In the genomic region with DNA sequence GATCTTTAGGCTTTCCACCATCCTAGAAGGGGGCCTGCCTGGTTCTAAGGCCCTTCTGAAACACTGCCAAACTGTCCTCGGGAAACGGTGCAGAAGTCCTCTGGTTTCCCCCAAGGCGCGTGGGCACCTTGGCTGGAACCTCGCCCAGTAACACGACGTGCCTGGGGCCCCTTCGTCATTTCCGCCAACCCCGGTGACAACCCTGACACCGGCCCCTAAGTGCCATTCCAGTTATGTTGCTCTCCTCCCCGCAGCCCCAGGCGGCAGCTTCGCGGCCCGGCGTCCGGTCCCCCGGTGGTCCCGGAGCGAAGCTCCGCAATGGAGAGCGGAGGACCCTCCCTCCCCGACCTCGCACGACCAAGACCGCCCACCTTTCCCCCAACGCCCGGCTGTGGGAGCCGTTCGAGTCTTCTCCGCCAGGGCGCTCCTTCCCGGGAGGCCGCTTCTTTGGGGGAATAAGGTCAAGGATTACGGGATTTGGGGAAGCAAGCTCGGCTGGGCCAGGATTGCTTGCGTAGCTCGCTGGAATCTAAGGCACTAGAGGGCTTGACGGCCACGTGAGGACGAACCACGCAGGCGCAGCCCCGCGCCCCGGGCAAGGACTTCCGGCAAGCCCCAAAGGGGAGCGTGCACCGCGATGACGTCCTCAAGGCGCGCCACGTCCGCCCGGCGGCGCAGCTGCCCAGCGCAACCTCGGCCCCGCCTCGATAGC, we compare ENCODE assay signal across 1 cellular context.
TF ChIP-seq lines count a peak whose summit lies in the region.

No MANE protein-coding gene starts in this region.

TF ChIP-seq in HEK293, 187 proteins besides CTCF, POLR2A, EP300 and RAD21 (continued from another document and continues in another):
- TF ChIP-seq, protein P1, sequence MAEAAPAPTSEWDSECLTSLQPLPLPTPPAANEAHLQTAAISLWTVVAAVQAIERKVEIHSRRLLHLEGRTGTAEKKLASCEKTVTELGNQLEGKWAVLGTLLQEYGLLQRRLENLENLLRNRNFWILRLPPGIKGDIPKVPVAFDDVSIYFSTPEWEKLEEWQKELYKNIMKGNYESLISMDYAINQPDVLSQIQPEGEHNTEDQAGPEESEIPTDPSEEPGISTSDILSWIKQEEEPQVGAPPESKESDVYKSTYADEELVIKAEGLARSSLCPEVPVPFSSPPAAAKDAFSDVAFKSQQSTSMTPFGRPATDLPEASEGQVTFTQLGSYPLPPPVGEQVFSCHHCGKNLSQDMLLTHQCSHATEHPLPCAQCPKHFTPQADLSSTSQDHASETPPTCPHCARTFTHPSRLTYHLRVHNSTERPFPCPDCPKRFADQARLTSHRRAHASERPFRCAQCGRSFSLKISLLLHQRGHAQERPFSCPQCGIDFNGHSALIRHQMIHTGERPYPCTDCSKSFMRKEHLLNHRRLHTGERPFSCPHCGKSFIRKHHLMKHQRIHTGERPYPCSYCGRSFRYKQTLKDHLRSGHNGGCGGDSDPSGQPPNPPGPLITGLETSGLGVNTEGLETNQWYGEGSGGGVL (tag by site-specific recombination; IDR thresholded peaks at IDR 0.05) = no peak
- peak; percentile 75 for TF ChIP-seq SP2 (tag by site-specific recombination; IDR thresholded peaks at IDR 0.05)
- peak; percentile 33; the same call in 1 of the 2 replicates for TF ChIP-seq ZNF394 (tag by site-specific recombination; IDR thresholded peaks at IDR 0.05; ENCODE audit: borderline replicate concordance)
- no peak for TF ChIP-seq ZNF48 (tag by site-specific recombination; IDR thresholded peaks at IDR 0.05)
- TF ChIP-seq ZNF324 (tag by site-specific recombination; IDR thresholded peaks at IDR 0.05) = no peak
- no peak for TF ChIP-seq ZNF211 (tag by site-specific recombination; IDR thresholded peaks at IDR 0.05; ENCODE audit: low read depth)
- TF ChIP-seq ZNF621 (tag by site-specific recombination; IDR thresholded peaks at IDR 0.05) = no peak
- TF ChIP-seq ZNF549 (tag by site-specific recombination; IDR thresholded peaks at IDR 0.05) = no peak
- no peak for TF ChIP-seq HOXC10 (CRISPR knock-in tag; IDR thresholded peaks at IDR 0.05)
- no peak for TF ChIP-seq BCL11B (tag by site-specific recombination; IDR thresholded peaks at IDR 0.05; ENCODE audit: low read depth)
- peak; percentile 82 for TF ChIP-seq ZBTB20 (tag by site-specific recombination; IDR thresholded peaks at IDR 0.05)
- peak; percentile 62 for TF ChIP-seq ZBTB17 (tag by site-specific recombination; IDR thresholded peaks at IDR 0.05)
- TF ChIP-seq ZNF768 (tag by site-specific recombination; IDR thresholded peaks at IDR 0.05) = no peak
- TF ChIP-seq MEIS1 (CRISPR knock-in tag; IDR thresholded peaks at IDR 0.05; ENCODE audit: borderline replicate concordance) = no peak
- TF ChIP-seq ZNF112 (tag by site-specific recombination; IDR thresholded peaks at IDR 0.05) = no peak
- no peak for TF ChIP-seq ZNF292 (tag by site-specific recombination; IDR thresholded peaks at IDR 0.05; ENCODE audit: borderline replicate concordance, low read depth)
- TF ChIP-seq, protein P2, sequence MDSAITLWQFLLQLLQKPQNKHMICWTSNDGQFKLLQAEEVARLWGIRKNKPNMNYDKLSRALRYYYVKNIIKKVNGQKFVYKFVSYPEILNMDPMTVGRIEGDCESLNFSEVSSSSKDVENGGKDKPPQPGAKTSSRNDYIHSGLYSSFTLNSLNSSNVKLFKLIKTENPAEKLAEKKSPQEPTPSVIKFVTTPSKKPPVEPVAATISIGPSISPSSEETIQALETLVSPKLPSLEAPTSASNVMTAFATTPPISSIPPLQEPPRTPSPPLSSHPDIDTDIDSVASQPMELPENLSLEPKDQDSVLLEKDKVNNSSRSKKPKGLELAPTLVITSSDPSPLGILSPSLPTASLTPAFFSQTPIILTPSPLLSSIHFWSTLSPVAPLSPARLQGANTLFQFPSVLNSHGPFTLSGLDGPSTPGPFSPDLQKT (IDR thresholded peaks at IDR 0.05; ENCODE audit: borderline replicate concordance, low read depth, low read length) = peak; percentile 38; the same call in 1 of the 2 replicates
- TF ChIP-seq ZNF558 (tag by site-specific recombination; IDR thresholded peaks at IDR 0.05) = no peak
- TF ChIP-seq ZNF184 (tag by site-specific recombination; IDR thresholded peaks at IDR 0.05) = no peak
- TF ChIP-seq ZNF202 (tag by site-specific recombination; IDR thresholded peaks at IDR 0.05; ENCODE audit: borderline replicate concordance) = no peak
- TF ChIP-seq SP3 (tag by site-specific recombination; IDR thresholded peaks at IDR 0.05) = peak; percentile 59; the same call in 1 of the 2 replicates
- TF ChIP-seq WT1 (tag by site-specific recombination; IDR thresholded peaks at IDR 0.05) = peak; percentile 29; the same call in 1 of the 2 replicates
- TF ChIP-seq, protein P3, sequence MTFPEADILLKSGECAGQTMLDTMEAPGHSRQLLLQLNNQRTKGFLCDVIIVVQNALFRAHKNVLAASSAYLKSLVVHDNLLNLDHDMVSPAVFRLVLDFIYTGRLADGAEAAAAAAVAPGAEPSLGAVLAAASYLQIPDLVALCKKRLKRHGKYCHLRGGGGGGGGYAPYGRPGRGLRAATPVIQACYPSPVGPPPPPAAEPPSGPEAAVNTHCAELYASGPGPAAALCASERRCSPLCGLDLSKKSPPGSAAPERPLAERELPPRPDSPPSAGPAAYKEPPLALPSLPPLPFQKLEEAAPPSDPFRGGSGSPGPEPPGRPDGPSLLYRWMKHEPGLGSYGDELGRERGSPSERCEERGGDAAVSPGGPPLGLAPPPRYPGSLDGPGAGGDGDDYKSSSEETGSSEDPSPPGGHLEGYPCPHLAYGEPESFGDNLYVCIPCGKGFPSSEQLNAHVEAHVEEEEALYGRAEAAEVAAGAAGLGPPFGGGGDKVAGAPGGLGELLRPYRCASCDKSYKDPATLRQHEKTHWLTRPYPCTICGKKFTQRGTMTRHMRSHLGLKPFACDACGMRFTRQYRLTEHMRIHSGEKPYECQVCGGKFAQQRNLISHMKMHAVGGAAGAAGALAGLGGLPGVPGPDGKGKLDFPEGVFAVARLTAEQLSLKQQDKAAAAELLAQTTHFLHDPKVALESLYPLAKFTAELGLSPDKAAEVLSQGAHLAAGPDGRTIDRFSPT (tag by site-specific recombination; IDR thresholded peaks at IDR 0.05) = peak; percentile 32; the same call in 1 of the 2 replicates
- TF ChIP-seq ZSCAN30 (tag by site-specific recombination; IDR thresholded peaks at IDR 0.05) = no peak
- TF ChIP-seq, protein P4, sequence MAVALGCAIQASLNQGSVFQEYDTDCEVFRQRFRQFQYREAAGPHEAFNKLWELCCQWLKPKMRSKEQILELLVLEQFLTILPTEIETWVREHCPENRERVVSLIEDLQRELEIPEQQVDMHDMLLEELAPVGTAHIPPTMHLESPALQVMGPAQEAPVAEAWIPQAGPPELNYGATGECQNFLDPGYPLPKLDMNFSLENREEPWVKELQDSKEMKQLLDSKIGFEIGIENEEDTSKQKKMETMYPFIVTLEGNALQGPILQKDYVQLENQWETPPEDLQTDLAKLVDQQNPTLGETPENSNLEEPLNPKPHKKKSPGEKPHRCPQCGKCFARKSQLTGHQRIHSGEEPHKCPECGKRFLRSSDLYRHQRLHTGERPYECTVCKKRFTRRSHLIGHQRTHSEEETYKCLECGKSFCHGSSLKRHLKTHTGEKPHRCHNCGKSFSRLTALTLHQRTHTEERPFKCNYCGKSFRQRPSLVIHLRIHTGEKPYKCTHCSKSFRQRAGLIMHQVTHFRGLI (tag by site-specific recombination; IDR thresholded peaks at IDR 0.05) = no peak
- TF ChIP-seq ZNF366 (tag by site-specific recombination; conservative IDR thresholded peaks at IDR 0.05) = no peak
- TF ChIP-seq, protein P5, sequence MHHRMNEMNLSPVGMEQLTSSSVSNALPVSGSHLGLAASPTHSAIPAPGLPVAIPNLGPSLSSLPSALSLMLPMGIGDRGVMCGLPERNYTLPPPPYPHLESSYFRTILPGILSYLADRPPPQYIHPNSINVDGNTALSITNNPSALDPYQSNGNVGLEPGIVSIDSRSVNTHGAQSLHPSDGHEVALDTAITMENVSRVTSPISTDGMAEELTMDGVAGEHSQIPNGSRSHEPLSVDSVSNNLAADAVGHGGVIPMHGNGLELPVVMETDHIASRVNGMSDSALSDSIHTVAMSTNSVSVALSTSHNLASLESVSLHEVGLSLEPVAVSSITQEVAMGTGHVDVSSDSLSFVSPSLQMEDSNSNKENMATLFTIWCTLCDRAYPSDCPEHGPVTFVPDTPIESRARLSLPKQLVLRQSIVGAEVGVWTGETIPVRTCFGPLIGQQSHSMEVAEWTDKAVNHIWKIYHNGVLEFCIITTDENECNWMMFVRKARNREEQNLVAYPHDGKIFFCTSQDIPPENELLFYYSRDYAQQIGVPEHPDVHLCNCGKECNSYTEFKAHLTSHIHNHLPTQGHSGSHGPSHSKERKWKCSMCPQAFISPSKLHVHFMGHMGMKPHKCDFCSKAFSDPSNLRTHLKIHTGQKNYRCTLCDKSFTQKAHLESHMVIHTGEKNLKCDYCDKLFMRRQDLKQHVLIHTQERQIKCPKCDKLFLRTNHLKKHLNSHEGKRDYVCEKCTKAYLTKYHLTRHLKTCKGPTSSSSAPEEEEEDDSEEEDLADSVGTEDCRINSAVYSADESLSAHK (tag by site-specific recombination; IDR thresholded peaks at IDR 0.05) = no peak
- TF ChIP-seq, protein P6, sequence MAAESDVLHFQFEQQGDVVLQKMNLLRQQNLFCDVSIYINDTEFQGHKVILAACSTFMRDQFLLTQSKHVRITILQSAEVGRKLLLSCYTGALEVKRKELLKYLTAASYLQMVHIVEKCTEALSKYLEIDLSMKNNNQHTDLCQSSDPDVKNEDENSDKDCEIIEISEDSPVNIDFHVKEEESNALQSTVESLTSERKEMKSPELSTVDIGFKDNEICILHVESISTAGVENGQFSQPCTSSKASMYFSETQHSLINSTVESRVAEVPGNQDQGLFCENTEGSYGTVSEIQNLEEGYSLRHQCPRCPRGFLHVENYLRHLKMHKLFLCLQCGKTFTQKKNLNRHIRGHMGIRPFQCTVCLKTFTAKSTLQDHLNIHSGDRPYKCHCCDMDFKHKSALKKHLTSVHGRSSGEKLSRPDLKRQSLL (tag by site-specific recombination; IDR thresholded peaks at IDR 0.05) = no peak
- TF ChIP-seq ZNF571 (tag by site-specific recombination; IDR thresholded peaks at IDR 0.05) = no peak
- TF ChIP-seq FEZF1 (tag by site-specific recombination; IDR thresholded peaks at IDR 0.05) = no peak
- TF ChIP-seq, protein P7, sequence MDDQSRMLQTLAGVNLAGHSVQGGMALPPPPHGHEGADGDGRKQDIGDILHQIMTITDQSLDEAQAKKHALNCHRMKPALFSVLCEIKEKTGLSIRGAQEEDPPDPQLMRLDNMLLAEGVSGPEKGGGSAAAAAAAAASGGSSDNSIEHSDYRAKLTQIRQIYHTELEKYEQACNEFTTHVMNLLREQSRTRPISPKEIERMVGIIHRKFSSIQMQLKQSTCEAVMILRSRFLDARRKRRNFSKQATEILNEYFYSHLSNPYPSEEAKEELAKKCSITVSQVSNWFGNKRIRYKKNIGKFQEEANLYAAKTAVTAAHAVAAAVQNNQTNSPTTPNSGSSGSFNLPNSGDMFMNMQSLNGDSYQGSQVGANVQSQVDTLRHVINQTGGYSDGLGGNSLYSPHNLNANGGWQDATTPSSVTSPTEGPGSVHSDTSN (CRISPR knock-in tag; IDR thresholded peaks at IDR 0.05) = 0 out of 2 replicates have a peak, but pooled peaks have one; percentile 31
- TF ChIP-seq ZNF843 (tag by site-specific recombination; IDR thresholded peaks at IDR 0.05) = no peak
- no peak for TF ChIP-seq TCF7L2 (IDR thresholded peaks at IDR 0.05; ENCODE audit: borderline replicate concordance, low read depth, low read length)
- TF ChIP-seq, protein P8, sequence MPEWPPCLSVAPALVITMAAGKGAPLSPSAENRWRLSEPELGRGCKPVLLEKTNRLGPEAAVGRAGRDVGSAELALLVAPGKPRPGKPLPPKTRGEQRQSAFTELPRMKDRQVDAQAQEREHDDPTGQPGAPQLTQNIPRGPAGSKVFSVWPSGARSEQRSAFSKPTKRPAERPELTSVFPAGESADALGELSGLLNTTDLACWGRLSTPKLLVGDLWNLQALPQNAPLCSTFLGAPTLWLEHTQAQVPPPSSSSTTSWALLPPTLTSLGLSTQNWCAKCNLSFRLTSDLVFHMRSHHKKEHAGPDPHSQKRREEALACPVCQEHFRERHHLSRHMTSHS (tag by site-specific recombination; IDR thresholded peaks at IDR 0.05) = no peak
- no peak for TF ChIP-seq ZNF146 (tag by site-specific recombination; IDR thresholded peaks at IDR 0.05)
- TF ChIP-seq ZNF341 (tag by site-specific recombination; IDR thresholded peaks at IDR 0.05; ENCODE audit: low read depth) = peak; percentile 99
- no peak for TF ChIP-seq GLI2 (tag by site-specific recombination; IDR thresholded peaks at IDR 0.05; ENCODE audit: borderline replicate concordance, low read depth)
- TF ChIP-seq MYNN (tag by site-specific recombination; IDR thresholded peaks at IDR 0.05; ENCODE audit: borderline replicate concordance) = no peak
- no peak for TF ChIP-seq ZNF701 (tag by site-specific recombination; IDR thresholded peaks at IDR 0.05)
- TF ChIP-seq ZNF529 (tag by site-specific recombination; IDR thresholded peaks at IDR 0.05; ENCODE audit: insufficient replicate concordance) = no peak
- TF ChIP-seq GLIS1 (tag by site-specific recombination; IDR thresholded peaks at IDR 0.05) = peak; percentile 38; the same call in 1 of the 2 replicates
- TF ChIP-seq IKZF3 (tag by site-specific recombination; IDR thresholded peaks at IDR 0.05) = peak; percentile 40; the same call in 1 of the 2 replicates
- TF ChIP-seq ZNF311 (tag by site-specific recombination; IDR thresholded peaks at IDR 0.05; ENCODE audit: borderline replicate concordance) = no peak
- TF ChIP-seq, protein P9, sequence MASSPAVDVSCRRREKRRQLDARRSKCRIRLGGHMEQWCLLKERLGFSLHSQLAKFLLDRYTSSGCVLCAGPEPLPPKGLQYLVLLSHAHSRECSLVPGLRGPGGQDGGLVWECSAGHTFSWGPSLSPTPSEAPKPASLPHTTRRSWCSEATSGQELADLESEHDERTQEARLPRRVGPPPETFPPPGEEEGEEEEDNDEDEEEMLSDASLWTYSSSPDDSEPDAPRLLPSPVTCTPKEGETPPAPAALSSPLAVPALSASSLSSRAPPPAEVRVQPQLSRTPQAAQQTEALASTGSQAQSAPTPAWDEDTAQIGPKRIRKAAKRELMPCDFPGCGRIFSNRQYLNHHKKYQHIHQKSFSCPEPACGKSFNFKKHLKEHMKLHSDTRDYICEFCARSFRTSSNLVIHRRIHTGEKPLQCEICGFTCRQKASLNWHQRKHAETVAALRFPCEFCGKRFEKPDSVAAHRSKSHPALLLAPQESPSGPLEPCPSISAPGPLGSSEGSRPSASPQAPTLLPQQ (tag by site-specific recombination; IDR thresholded peaks at IDR 0.05) = 0 out of 2 replicates have a peak, but pooled peaks have one; percentile 18
- TF ChIP-seq, protein P10, sequence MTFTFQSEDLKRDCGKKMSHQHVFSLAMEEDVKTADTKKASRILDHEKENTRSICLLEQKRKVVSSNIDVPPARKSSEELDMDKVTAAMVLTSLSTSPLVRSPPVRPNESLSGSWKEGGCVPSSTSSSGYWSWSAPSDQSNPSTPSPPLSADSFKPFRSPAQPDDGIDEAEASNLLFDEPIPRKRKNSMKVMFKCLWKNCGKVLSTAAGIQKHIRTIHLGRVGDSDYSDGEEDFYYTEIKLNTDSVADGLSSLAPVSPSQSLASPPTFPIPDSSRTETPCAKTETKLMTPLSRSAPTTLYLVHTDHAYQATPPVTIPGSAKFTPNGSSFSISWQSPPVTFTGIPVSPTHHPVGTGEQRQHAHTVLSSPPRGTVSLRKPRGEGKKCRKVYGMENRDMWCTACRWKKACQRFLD (tag by site-specific recombination; IDR thresholded peaks at IDR 0.05) = no peak
- TF ChIP-seq ZNF792 (tag by site-specific recombination; IDR thresholded peaks at IDR 0.05) = no peak
- TF ChIP-seq ZNF23 (tag by site-specific recombination; IDR thresholded peaks at IDR 0.05; ENCODE audit: borderline replicate concordance) = no peak
- no peak for TF ChIP-seq ZNF138 (tag by site-specific recombination; IDR thresholded peaks at IDR 0.05; ENCODE audit: borderline replicate concordance)
- no peak for TF ChIP-seq ZNF623 (tag by site-specific recombination; IDR thresholded peaks at IDR 0.05)
- no peak for TF ChIP-seq OSR2 (tag by site-specific recombination; IDR thresholded peaks at IDR 0.05)
